Comparison of ENCODE assay signal across 8 cellular contexts in genomic region chr19:42075616-42076374, GRCh38. TPM values are rescaled to one million over a fixed set of nuclear protein-coding genes. Genes with fewer than 3 reads are reported as not detected.
DNase-seq lines count a peak whose midpoint lies in the region; ATAC-seq, FAIRE-seq and TF ChIP-seq lines count a peak whose summit lies in the region.

Gene ZNF574 (plus strand): TSS chr19:42076166. CDS start chr19:42078607, 2,441 bp downstream.

- H3K9me3 ChIP-seq in adrenal gland (replicated peaks in 1 of 3) = no peaks in the 10 kb centered on the region
- H3K9me3 ChIP-seq in trophoblast cell (ENCODE audit: insufficient read depth, low read depth, low read length) = no peaks in the 10 kb centered on the region

- peak within 1 kb of the TSS; percentile 68 for H2AFZ ChIP-seq in trophoblast cell (ENCODE audit: insufficient read depth, low read length, poor library complexity)

- H2BK120ac ChIP-seq in trophoblast cell (ENCODE audit: insufficient read depth, low read length, poor library complexity) = peak within 1 kb of the TSS; percentile 79

- H3K9ac ChIP-seq in trophoblast cell (ENCODE audit: low read length) = peak within 1 kb of the TSS; percentile 97

- H3K4me3 Mint-ChIP-seq in type B pancreatic cell = peak within 1 kb of the TSS; percentile 98

- H3K4me1 ChIP-seq in adrenal gland (replicated peaks in 1 of 2) (peaks cover 14 to 20% of the 10 kb centered on the region in 2 donors), trophoblast cell (ENCODE audit: control insufficient read depth in 1 of 2, insufficient read depth in 2 of 2, low read length in 2 of 2) (peaks cover 10 to 22% of the 10 kb centered on the region in 2 experiments)

- peak within 1 kb of the TSS; percentile 45 for H2AK5ac ChIP-seq in trophoblast cell (ENCODE audit: low read length)

- H3K4me3 ChIP-seq in adrenal gland (peak within 1 kb of the TSS in 3 of 4 donors; percentile 7 to 83 (median 80)), trophoblast cell (ENCODE audit: low read depth, low read length) (peak within 1 kb of the TSS; percentile 97)

- H3K27me3 ChIP-seq in adrenal gland = no peaks in the 10 kb centered on the region
- no peaks in the 10 kb centered on the region for H3K27me3 ChIP-seq in trophoblast cell (ENCODE audit: insufficient read depth, low read length)

- H3K36me3 Mint-ChIP-seq in type B pancreatic cell = peaks cover 16% of the 10 kb centered on the region

- peak; percentile 100 for FAIRE-seq in GM12892 (lab: Jason Lieb, UNC)

- peaks cover 12% of the 10 kb centered on the region for H3K79me1 ChIP-seq in trophoblast cell (ENCODE audit: low read length)

- H3K4me1 Mint-ChIP-seq in type B pancreatic cell (ENCODE audit: unreplicated experiment) = peaks cover 25% of the 10 kb centered on the region

- TF ChIP-seq POLR2A in GM12892 (IDR thresholded peaks at IDR 0.05; ENCODE audit: low read depth, low read length) = peak; percentile 85
- peak; percentile 87 to 91 for TF ChIP-seq POLR2A in adrenal gland (IDR thresholded peaks at IDR 0.05)

- no peak for TF ChIP-seq CTCF in adrenal gland (IDR thresholded peaks at IDR 0.05)
- TF ChIP-seq CTCF in type B pancreatic cell (conservative IDR thresholded peaks at IDR 0.05) = no peak

- peaks cover 0 to 24% of the 10 kb centered on the region in 2 donors for H3K36me3 ChIP-seq in adrenal gland (replicated peaks in 1 of 2)
- peaks cover 25 to 27% of the 10 kb centered on the region in 2 experiments for H3K36me3 ChIP-seq in trophoblast cell (ENCODE audit: control insufficient read depth in 1 of 2, insufficient read depth in 2 of 2, low read length in 2 of 2)

- H3K18ac ChIP-seq in trophoblast cell (ENCODE audit: low read length) = peak within 1 kb of the TSS; percentile 86

- WGBS in adrenal gland, 4 donors = 0 to 1% (median 0%) methylated on average over 22 to 80 of the region's 80 CpGs
- WGBS in trophoblast cell (ENCODE audit: extremely low coverage, insufficient coverage, insufficient read length) = no CpG with 5 or more reads among the region's 80 CpGs

- H3K4ac ChIP-seq in trophoblast cell (ENCODE audit: low read depth, low read length) = peak within 1 kb of the TSS; percentile 97

- H3K23ac ChIP-seq in trophoblast cell (ENCODE audit: low read length) = no peak within 1 kb of the TSS

- H3K4me2 ChIP-seq in trophoblast cell (ENCODE audit: low read length) = peak within 1 kb of the TSS; percentile 91

- H3K9me3 Mint-ChIP-seq in type B pancreatic cell = no peaks in the 10 kb centered on the region

- H3K27me3 Mint-ChIP-seq in type B pancreatic cell = peaks cover 15% of the 10 kb centered on the region

- peak within 1 kb of the TSS; percentile 100 for H3K27ac Mint-ChIP-seq in type B pancreatic cell

- peaks cover 17% of the 10 kb centered on the region for H3K79me2 ChIP-seq in trophoblast cell (ENCODE audit: control insufficient read depth, insufficient read depth, low read length, poor library complexity)

- peak within 1 kb of the TSS; percentile 91 for H4K12ac ChIP-seq in trophoblast cell (ENCODE audit: low read depth, low read length)

- H4K91ac ChIP-seq in trophoblast cell (ENCODE audit: low read depth, low read length) = peak within 1 kb of the TSS; percentile 92

- peak within 1 kb of the TSS; percentile 65 for H2BK5ac ChIP-seq in trophoblast cell (ENCODE audit: low read depth, low read length, poor library complexity)

- H3K14ac ChIP-seq in trophoblast cell (ENCODE audit: low read length) = peak within 1 kb of the TSS; percentile 88

- DNase-seq in GM12892 (ENCODE audit: insufficient read length) (peak; percentile 96), NCI-H146 (lab: John Stamatoyannopoulos, UW) (peak; percentile 100), T-helper 1 cell (peak; percentile 93 to 100 (median 97)), adrenal gland (peak; percentile 97 to 99 (median 99)), cardiac septum (ENCODE audit: low spot score) (peak; percentile 99), trophoblast cell (peak; percentile 100), type B pancreatic cell (ENCODE audit: extremely low spot score, unreplicated experiment) (peak; percentile 96)

- no peak within 1 kb of the TSS for H2BK12ac ChIP-seq in trophoblast cell (ENCODE audit: low read length)

- intact Hi-C loops in adrenal gland (cut with DNase I) (no loop called here), cardiac septum (cut with DNase I) (loop anchor here (5.0 kb wide), 1 partner anchor 78 kb away; no protein-coding TSS in a partner anchor)

- H3K27ac ChIP-seq in adrenal gland = peak within 1 kb of the TSS; percentile 64 to 99 (median 96)
- peak within 1 kb of the TSS; percentile 80 for H3K27ac ChIP-seq in trophoblast cell (ENCODE audit: low read depth, low read length)

- peak within 1 kb of the TSS; percentile 96 for H4K8ac ChIP-seq in trophoblast cell (ENCODE audit: low read depth, low read length)

- ATAC-seq in HG02852 (IDR thresholded peaks at IDR 0.05; ENCODE audit: unreplicated experiment) = peak; percentile 93

RNA-seq across cellular contexts. Expression of gene ZNF574, which starts in this region (rescaled TPM):
- polyA plus RNA-seq in GM12892 (2012; ENCODE audit: missing spikeins) = 3.2 TPM
- 10 to 100 TPM in 7 of 8 donors, 1 to 10 TPM in 1; 9.6 to 16.9 (median 13.4) TPM for total RNA-seq in adrenal gland
- polyA plus RNA-seq in adrenal gland = 1 to 10 TPM; 2.7 to 7.9 (median 5.4) TPM
- total RNA-seq in cardiac septum = 8.3 TPM
- 9.1 and 9.8 TPM in 2 replicates for polyA plus RNA-seq in trophoblast cell (2013)
- 20.1 and 20.5 TPM in 2 replicates for total RNA-seq in type B pancreatic cell (ENCODE audit: low replicate concordance)

Comparison
In these comparisons a context has a peak if more than half of its experiments do, and no peak if none do; other contexts are left out.
1. Peak in every context shown above with its lines: DNase-seq, ATAC-seq, H3K4me3 ChIP-seq and H3K27ac ChIP-seq.